15 cellular contexts compared by ENCODE assay signal in genomic region chr2:44136186-44136585, GRCh38. TPM values are rescaled to one million over a fixed set of nuclear protein-coding genes. Genes with fewer than 3 reads are reported as not detected.
A peak's percentile ranks its signal among the peaks of the same experiment; 100 is the strongest.
DNase-seq lines count a peak whose midpoint lies in the region; ATAC-seq and TF ChIP-seq lines count a peak whose summit lies in the region.
"Had no signal": no experiment of that assay in that cellular context is flagged by ENCODE, and none has a peak within 500 bp of the region (broad histone marks: within the 10 kb centered on the region; RNA-seq: fewer than 3 reads in every experiment).

No MANE protein-coding gene starts in this region.

- H3K4ac ChIP-seq in mesenchymal stem cell (ENCODE audit: low read depth in 1 of 2, low read length in 2 of 2) = no peak overlapping the region

- no peak overlapping the region for H4K8ac ChIP-seq in mesenchymal stem cell (ENCODE audit: low read length)

- H3K9ac ChIP-seq in HUES6 (ENCODE audit: low read length) = peak overlapping the region; percentile 81
- H3K9ac ChIP-seq in mesenchymal stem cell (ENCODE audit: low read length) = peak overlapping the region; percentile 23

- H3K27ac Mint-ChIP-seq in chondrocyte (ENCODE audit: unreplicated experiment) = peak overlapping the region; percentile 90
- H3K27ac Mint-ChIP-seq: activated CD4-positive, alpha-beta memory T cell treated with anti-CD3 and anti-CD28 coated beads, Interleukin-2, amount 10 ng/mL, durations not matched to agents 7 days and 5 days; activated naive CD8-positive, alpha-beta T cell; stimulated activated naive CD8-positive, alpha-beta T cell treated with anti-CD3 and anti-CD28 coated beads, Interleukin-15, amount 100 ng/mL, for 72 hours had no signal

- H3K27ac ChIP-seq in HUES6 (ENCODE audit: low read depth, low read length) (peak overlapping the region; percentile 99), mesenchymal stem cell (ENCODE audit: low read length, poor library complexity, severe bottlenecking) (no peak overlapping the region)
- H3K27ac ChIP-seq: neutrophil had no signal

- H3K27me3 ChIP-seq in HUES6 (ENCODE audit: control insufficient read depth, insufficient read depth, low read length) = no peaks in the 10 kb centered on the region
- H3K27me3 ChIP-seq in mesenchymal stem cell (ENCODE audit: control insufficient read depth in 1 of 2, insufficient read depth in 1 of 2, low read length in 2 of 2) = no peaks in the 10 kb centered on the region
- H3K27me3 ChIP-seq: neutrophil had no signal

- H3K36me3 ChIP-seq in HUES6 (ENCODE audit: control insufficient read depth, insufficient read depth, low read length) (no peaks in the 10 kb centered on the region), mesenchymal stem cell (ENCODE audit: control insufficient read depth in 1 of 2, insufficient read depth in 2 of 2, low read depth in 1 of 2, low read length in 2 of 2) (no peaks in the 10 kb centered on the region)
- H3K36me3 ChIP-seq: neutrophil had no signal

- TF ChIP-seq CTCF in AG09309 (IDR thresholded peaks at IDR 0.05; ENCODE audit: control insufficient read depth, insufficient read depth, low read depth, low read length, missing control alignments) (no peak), chondrocyte (IDR thresholded peaks at IDR 0.05) (no peak)

- H2BK15ac ChIP-seq in mesenchymal stem cell (ENCODE audit: low read depth, poor library complexity, severe bottlenecking) = no peak overlapping the region

- H2AK5ac ChIP-seq in mesenchymal stem cell (ENCODE audit: low read length, severe bottlenecking) = no peak overlapping the region

- WGBS in mesenchymal stem cell = 17% methylated on average over 3 of the region's 4 CpGs

- H3K36me3 Mint-ChIP-seq in chondrocyte (ENCODE audit: low read depth) = no peaks in the 10 kb centered on the region

- H2BK5ac ChIP-seq in mesenchymal stem cell (ENCODE audit: low read depth, low read length, poor library complexity, severe bottlenecking) = no peak overlapping the region

- H3K4me3 ChIP-seq in AG09309 (ENCODE audit: control insufficient read depth, low read depth, low read length) (no peak overlapping the region), HUES6 (ENCODE audit: low read depth, low read length) (peak overlapping the region; percentile 13), mesenchymal stem cell (ENCODE audit: insufficient read depth in 1 of 2, low read depth in 1 of 2, low read length in 2 of 2) (no peak overlapping the region)

- no peaks in the 10 kb centered on the region for H3K79me1 ChIP-seq in mesenchymal stem cell (replicated peaks; ENCODE audit: low read length, poor library complexity, severe bottlenecking)

- H3K9me3 ChIP-seq in HUES6 (ENCODE audit: control insufficient read depth, insufficient read depth, low read depth, low read length) (peaks cover 18% of the 10 kb centered on the region), mesenchymal stem cell (ENCODE audit: control insufficient read depth, low read length) (no peaks in the 10 kb centered on the region)
- H3K9me3 ChIP-seq: neutrophil had no signal

- H3K4me1 Mint-ChIP-seq in chondrocyte (ENCODE audit: low read depth) = peaks cover 23% of the 10 kb centered on the region
- H3K4me1 Mint-ChIP-seq: activated CD4-positive, alpha-beta memory T cell treated with anti-CD3 and anti-CD28 coated beads, Interleukin-2, amount 10 ng/mL, durations not matched to agents 7 days and 5 days had no signal

- no peaks in the 10 kb centered on the region for H3K27me3 Mint-ChIP-seq in chondrocyte (ENCODE audit: low read depth)
- H3K27me3 Mint-ChIP-seq: activated naive CD8-positive, alpha-beta T cell; stimulated activated naive CD8-positive, alpha-beta T cell treated with anti-CD3 and anti-CD28 coated beads, Interleukin-15, amount 100 ng/mL, for 72 hours had no signal

- intact Hi-C loops in head of caudate nucleus (cut with DNase I) = no loop called here

- no peak overlapping the region for H2BK12ac ChIP-seq in mesenchymal stem cell (ENCODE audit: low read length in 2 of 2)

- H3K18ac ChIP-seq in mesenchymal stem cell (ENCODE audit: low read depth in 1 of 2, low read length in 2 of 2) = no peak overlapping the region

- no peak overlapping the region for H2BK120ac ChIP-seq in mesenchymal stem cell (ENCODE audit: low read depth, low read length)

- H3K4me2 ChIP-seq in mesenchymal stem cell (ENCODE audit: low read length, poor library complexity, severe bottlenecking) = no peak overlapping the region

- H3K14ac ChIP-seq in mesenchymal stem cell (ENCODE audit: low read length in 2 of 2) = no peak overlapping the region

- ATAC-seq in GM19397 (IDR thresholded peaks at IDR 0.05; ENCODE audit: unreplicated experiment) = no peak
- ATAC-seq: stimulated activated naive CD8-positive, alpha-beta T cell treated with anti-CD3 and anti-CD28 coated beads, Interleukin-15, amount 100 ng/mL, for 72 hours had no signal

- DNase-seq in AG09309 (ENCODE audit: low read depth) (peak; percentile 33), chondrocyte (ENCODE audit: low spot score) (no peak), mesenchymal stem cell (peak; percentile 48), activated gamma-delta T cell (lab: John Stamatoyannopoulos, UW) (no peak), NCI-H526 treated with DMSO at 0.1 percent for 48 hours (lab: John Stamatoyannopoulos, UW) (no peak), head of caudate nucleus (no peak)
- DNase-seq: activated CD4-positive, alpha-beta memory T cell treated with anti-CD3 and anti-CD28 coated beads, Interleukin-2, amount 10 ng/mL, durations not matched to agents 7 days and 5 days; C1 segment of cervical spinal cord; NCI-H82; stimulated activated CD4-positive, alpha-beta T cell treated with anti-CD3 and anti-CD28 coated beads, Interleukin-2, amount 100 ng/mL, for 48 hours; stimulated activated naive CD8-positive, alpha-beta T cell treated with anti-CD3 and anti-CD28 coated beads, Interleukin-15, amount 100 ng/mL, for 72 hours had no signal

- no peak overlapping the region for H2AFZ ChIP-seq in mesenchymal stem cell (ENCODE audit: low read depth, low read length)

- H3K23ac ChIP-seq in mesenchymal stem cell (ENCODE audit: low read length in 2 of 2) = no peak overlapping the region

- H3K4me1 ChIP-seq in HUES6 (ENCODE audit: control insufficient read depth, insufficient read depth, low read length) = peaks cover 44% of the 10 kb centered on the region
- H3K4me1 ChIP-seq in mesenchymal stem cell (ENCODE audit: control insufficient read depth, insufficient read depth, low read depth, low read length) = peaks cover 2% of the 10 kb centered on the region

- H4K91ac ChIP-seq in mesenchymal stem cell (ENCODE audit: low read length) = no peak overlapping the region

- H3K9me3 Mint-ChIP-seq in chondrocyte (ENCODE audit: low read depth) = no peaks in the 10 kb centered on the region

- no peak overlapping the region for H3K4me3 Mint-ChIP-seq in chondrocyte (ENCODE audit: unreplicated experiment)
- H3K4me3 Mint-ChIP-seq: activated CD4-positive, alpha-beta memory T cell treated with anti-CD3 and anti-CD28 coated beads, Interleukin-2, amount 10 ng/mL, durations not matched to agents 7 days and 5 days; activated naive CD8-positive, alpha-beta T cell; stimulated activated naive CD8-positive, alpha-beta T cell treated with anti-CD3 and anti-CD28 coated beads, Interleukin-15, amount 100 ng/mL, for 72 hours had no signal

RNA-seq across cellular contexts. Expression of gene PPM1B, which starts 32.5 kb away (rescaled TPM):
- 31.9 to 32.6 TPM (median 32.5 TPM) in 3 replicates for total RNA-seq in chondrocyte
- 29.1 TPM for polyA plus RNA-seq in mesenchymal stem cell (2013, experiment 1 of 2)
- 30.1 TPM for polyA plus RNA-seq in mesenchymal stem cell (2013, experiment 2 of 2)

Comparison
In these comparisons a context has a peak if more than half of its experiments do, and no peak if none do; other contexts are left out.
1. DNase-seq: peak in AG09309 (single experiment) and mesenchymal stem cell (single experiment); none in chondrocyte (single experiment), activated gamma-delta T cell (single experiment), NCI-H526 treated with DMSO at 0.1 percent for 48 hours (single experiment) and head of caudate nucleus (0 of 42).